ENCODE assay signal across 16 cellular contexts in the genomic region with DNA sequence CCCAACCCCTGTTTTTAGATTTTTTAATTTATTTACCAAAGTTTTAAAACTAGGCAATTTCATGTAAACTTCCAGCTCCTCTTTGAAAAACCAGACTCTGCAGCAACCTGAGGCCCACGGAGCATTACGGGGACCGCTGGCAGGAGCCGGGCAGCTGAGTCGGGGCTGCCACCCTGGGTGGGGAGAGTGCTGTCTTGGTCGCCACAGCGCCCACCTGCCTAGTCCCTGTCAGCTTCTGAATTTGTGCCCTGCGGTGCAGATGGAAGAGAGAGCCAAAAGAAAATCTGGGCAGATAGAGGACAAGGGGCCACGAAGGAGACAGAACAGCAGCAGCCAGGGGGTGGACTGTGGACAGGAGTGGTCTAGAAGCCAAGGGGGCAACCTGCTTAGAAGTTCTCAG. TPM values are rescaled to one million over a fixed set of nuclear protein-coding genes. Genes with fewer than 3 reads are reported as not detected.
DNase-seq lines count a peak whose midpoint lies in the region; ATAC-seq and TF ChIP-seq lines count a peak whose summit lies in the region.
"Had no signal": no experiment of that assay in that cellular context is flagged by ENCODE, and none has a peak within 500 bp of the region (broad histone marks: within the 10 kb centered on the region; RNA-seq: fewer than 3 reads in every experiment).

No MANE protein-coding gene starts in this region.

- H3K36me3 ChIP-seq in thymus (ENCODE audit: control insufficient read depth, insufficient read depth) (peaks cover 19% of the 10 kb centered on the region), endodermal cell (ENCODE audit: control insufficient read depth, insufficient read depth, low read length) (peaks cover 25% of the 10 kb centered on the region)
- H3K36me3 ChIP-seq: upper lobe of right lung had no signal

- no peak for ATAC-seq in activated CD8-positive, alpha-beta T cell treated with anti-CD3 and anti-CD28 coated beads for 36 hours
- no peak for ATAC-seq in Right ventricle myocardium superior (ENCODE audit: poor library complexity)

- POLR2A ChIA-PET in activated CD8-positive, alpha-beta T cell treated with anti-CD3 and anti-CD28 coated beads for 36 hours (lab: Charles Lee): interaction anchor here (1.8 to 3.8 kb wide), 7 partner anchors 8 to 36 kb away, joined by 7 to 35 read pairs (median 10); a partner anchor contains a TSS

- TF ChIP-seq CTCF in activated CD8-positive, alpha-beta T cell treated with anti-CD3 and anti-CD28 coated beads for 36 hours (IDR thresholded peaks at IDR 0.05): no peak
- TF ChIP-seq CTCF in endodermal cell (conservative IDR thresholded peaks at IDR 0.05): no peak

- peaks cover 12% of the 10 kb centered on the region for H3K36me3 Mint-ChIP-seq in activated naive CD4-positive, alpha-beta T cell treated with anti-CD3 and anti-CD28 coated beads, Interleukin-2, amount 50 U/mL, for 24 hours
- H3K36me3 Mint-ChIP-seq in activated CD8-positive, alpha-beta T cell treated with anti-CD3 and anti-CD28 coated beads for 36 hours (ENCODE audit: low read depth): peaks cover 9% of the 10 kb centered on the region
- H3K36me3 Mint-ChIP-seq in immature natural killer cell (peaks cover 6 to 28% (median 21%) of the 10 kb centered on the region in 3 donors), endodermal cell (ENCODE audit: low read depth) (peaks cover 29% of the 10 kb centered on the region)

- no peak for DNase-seq in activated naive CD4-positive, alpha-beta T cell treated with Interleukin-2 at 50 U/mL for 16 hours
- DNase-seq in activated CD8-positive, alpha-beta T cell treated with anti-CD3 and anti-CD28 coated beads for 36 hours: no peak
- DNase-seq in immature natural killer cell: no peak
- no peak for DNase-seq in NCI-H446 (lab: John Stamatoyannopoulos, UW)
- DNase-seq in endodermal cell: no peak
- DNase-seq in Right ventricle myocardium superior: no peak
- DNase-seq: mesendoderm, NCI-H187, NCI-H2227 treated with DMSO at 0.1 percent for 48 hours, NCI-H82, nephron progenitor cell, psoas muscle, SHP77 treated with DMSO at 0.1 percent for 48 hours had no signal

- peak overlapping the region; percentile 95 for H3K27ac Mint-ChIP-seq in activated naive CD4-positive, alpha-beta T cell treated with anti-CD3 and anti-CD28 coated beads, Interleukin-2, amount 50 U/mL, for 24 hours
- peak overlapping the region; percentile 95 for H3K27ac Mint-ChIP-seq in activated CD8-positive, alpha-beta T cell treated with anti-CD3 and anti-CD28 coated beads for 36 hours
- peak overlapping the region; percentile 88 to 99 (median 93) for H3K27ac Mint-ChIP-seq in immature natural killer cell
- H3K27ac Mint-ChIP-seq in endodermal cell: no peak overlapping the region

- 55% methylated on average over 9 of the region's 9 CpGs for whole genome bisulfite sequencing in thymus
- WGBS in endodermal cell (ENCODE audit: insufficient coverage in 1 of 2, insufficient read length in 1 of 2), 2 experiments: 96 to 100% methylated on average over 3 to 9 of the region's 9 CpGs

- H3K9me3 ChIP-seq in thymus (ENCODE audit: control insufficient read depth): peaks cover 1% of the 10 kb centered on the region
- H3K9me3 ChIP-seq in endodermal cell (ENCODE audit: control insufficient read depth, low read length): no peaks in the 10 kb centered on the region
- H3K9me3 ChIP-seq: psoas muscle, upper lobe of right lung had no signal

- H3K27me3 ChIP-seq in thymus (ENCODE audit: control insufficient read depth, insufficient read depth) (no peaks in the 10 kb centered on the region), endodermal cell (ENCODE audit: control insufficient read depth, insufficient read depth, low read length, poor library complexity, severe bottlenecking) (no peaks in the 10 kb centered on the region)
- H3K27me3 ChIP-seq: upper lobe of right lung had no signal

- H3K9me3 Mint-ChIP-seq in activated naive CD4-positive, alpha-beta T cell treated with anti-CD3 and anti-CD28 coated beads, Interleukin-2, amount 50 U/mL, for 24 hours: no peaks in the 10 kb centered on the region
- no peaks in the 10 kb centered on the region for H3K9me3 Mint-ChIP-seq in activated CD8-positive, alpha-beta T cell treated with anti-CD3 and anti-CD28 coated beads for 36 hours
- H3K9me3 Mint-ChIP-seq in immature natural killer cell (no peaks in the 10 kb centered on the region), endodermal cell (no peaks in the 10 kb centered on the region)
- H3K9me3 Mint-ChIP-seq: nephron progenitor cell had no signal

- no peaks in the 10 kb centered on the region for H3K27me3 Mint-ChIP-seq in activated naive CD4-positive, alpha-beta T cell treated with anti-CD3 and anti-CD28 coated beads, Interleukin-2, amount 50 U/mL, for 24 hours
- no peaks in the 10 kb centered on the region for H3K27me3 Mint-ChIP-seq in activated CD8-positive, alpha-beta T cell treated with anti-CD3 and anti-CD28 coated beads for 36 hours
- H3K27me3 Mint-ChIP-seq in immature natural killer cell (ENCODE audit: low read depth in 3 of 3): peaks cover 0 to 2% (median 1%) of the 10 kb centered on the region in 3 donors
- H3K27me3 Mint-ChIP-seq in endodermal cell (ENCODE audit: insufficient read depth): no peaks in the 10 kb centered on the region

- H3K4me3 ChIP-seq in thymus (ENCODE audit: low read length): peak overlapping the region; percentile 59
- H3K4me3 ChIP-seq in endodermal cell (ENCODE audit: low read length): no peak overlapping the region

- H3K27ac ChIP-seq in thymus (ENCODE audit: low read depth): peak overlapping the region; percentile 99
- H3K27ac ChIP-seq in endodermal cell (ENCODE audit: low read depth, low read length): no peak overlapping the region
- H3K27ac ChIP-seq: psoas muscle had no signal

- peaks cover 43% of the 10 kb centered on the region for H3K4me1 ChIP-seq in thymus (ENCODE audit: control insufficient read depth, insufficient read depth, low read length)
- no peaks in the 10 kb centered on the region for H3K4me1 ChIP-seq in endodermal cell (ENCODE audit: control insufficient read depth, insufficient read depth, low read length)
- H3K4me1 ChIP-seq: psoas muscle, upper lobe of right lung had no signal

- peaks cover 46% of the 10 kb centered on the region for H3K4me1 Mint-ChIP-seq in activated naive CD4-positive, alpha-beta T cell treated with anti-CD3 and anti-CD28 coated beads, Interleukin-2, amount 50 U/mL, for 24 hours
- peaks cover 36% of the 10 kb centered on the region for H3K4me1 Mint-ChIP-seq in activated CD8-positive, alpha-beta T cell treated with anti-CD3 and anti-CD28 coated beads for 36 hours (ENCODE audit: low read depth)
- peaks cover 26 to 31% of the 10 kb centered on the region in 2 donors for H3K4me1 Mint-ChIP-seq in immature natural killer cell
- H3K4me1 Mint-ChIP-seq in endodermal cell: no peaks in the 10 kb centered on the region

- intact Hi-C loops in activated CD8-positive, alpha-beta T cell treated with anti-CD3 and anti-CD28 coated beads for 36 hours (cut with micrococcal nuclease): no loop called here
- intact Hi-C loops in Right ventricle myocardium superior (cut with DNase I): no loop called here

- peak overlapping the region; percentile 87 for H3K4me3 Mint-ChIP-seq in activated naive CD4-positive, alpha-beta T cell treated with anti-CD3 and anti-CD28 coated beads, Interleukin-2, amount 50 U/mL, for 24 hours
- peak overlapping the region; percentile 74 for H3K4me3 Mint-ChIP-seq in activated CD8-positive, alpha-beta T cell treated with anti-CD3 and anti-CD28 coated beads for 36 hours
- H3K4me3 Mint-ChIP-seq in immature natural killer cell (peak overlapping the region; percentile 10 to 91 (median 29)), endodermal cell (no peak overlapping the region)
- H3K4me3 Mint-ChIP-seq: nephron progenitor cell had no signal

- CTCF ChIA-PET in activated CD8-positive, alpha-beta T cell treated with anti-CD3 and anti-CD28 coated beads for 36 hours (lab: Charles Lee): interaction anchor here (0.9 to 3.7 kb wide), 7 partner anchors 7 to 41 kb away, joined by 3 to 52 read pairs (median 5); a partner anchor contains a TSS

- H3K9ac ChIP-seq in endodermal cell (ENCODE audit: extremely low read depth, low read length, poor library complexity, severe bottlenecking): no peak overlapping the region

RNA-seq across cellular contexts. Expression of a gene that starts 34.6 kb away (rescaled TPM):
- 10 to 100 TPM; 14.9 to 17.2 TPM for total RNA-seq in activated CD8-positive, alpha-beta T cell treated with anti-CD3 and anti-CD28 coated beads for 36 hours
- polyA plus RNA-seq in immature natural killer cell: 10 to 100 TPM in 1 of 3 donors, 1 to 10 TPM in 2; 5.0 to 10.7 (median 6.6) TPM
- polyA plus RNA-seq in thymus: 41.5 TPM
- 10 to 100 TPM; 37.7 to 53.6 TPM for total RNA-seq in endodermal cell
- polyA plus RNA-seq in endodermal cell (2013, experiment 1 of 2): 28.7 TPM
- 23.8 TPM for polyA plus RNA-seq in endodermal cell (2013, experiment 2 of 2)
- total RNA-seq in Right ventricle myocardium superior: 10.8 TPM
